ENCODE assay signal across 7 cellular contexts in the genomic region with DNA sequence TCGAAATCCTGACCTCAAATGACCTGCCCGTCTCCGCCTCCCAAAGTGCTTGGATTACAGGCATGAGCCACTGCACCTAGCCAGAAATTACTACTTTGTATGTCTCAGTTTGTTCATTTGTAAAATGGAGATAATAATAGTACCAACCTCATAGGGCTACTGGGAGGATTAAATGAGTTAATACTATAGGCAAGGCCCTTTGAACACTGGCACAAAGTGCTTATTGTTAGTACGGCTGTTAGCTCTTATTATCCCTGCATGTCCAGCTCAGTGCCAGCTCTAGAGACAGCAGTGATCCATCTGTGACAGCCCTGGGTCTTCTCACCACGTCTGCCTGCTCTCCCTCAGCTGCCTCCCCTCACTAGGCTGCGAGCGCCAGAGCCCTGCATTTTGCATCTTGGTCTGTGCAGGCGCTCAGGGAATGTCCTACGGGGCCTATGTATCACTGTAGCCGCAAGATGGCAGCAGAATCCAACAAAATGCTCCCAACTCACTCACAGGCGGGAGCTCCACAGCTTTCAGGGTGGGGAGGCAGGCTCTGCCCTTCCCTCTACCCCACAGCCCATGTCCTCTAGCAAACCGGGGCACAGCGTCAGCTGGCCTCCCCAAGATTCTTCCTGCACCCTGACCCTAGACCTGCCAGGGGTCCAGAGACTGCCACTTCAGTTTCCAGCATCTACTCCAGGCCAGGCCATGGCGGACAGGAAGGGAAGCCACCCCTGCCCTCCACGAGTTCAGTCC. TPM values are rescaled to one million over a fixed set of nuclear protein-coding genes. Genes with fewer than 3 reads are reported as not detected.
DNase-seq lines count a peak whose midpoint lies in the region; ATAC-seq and TF ChIP-seq lines count a peak whose summit lies in the region.

No MANE protein-coding gene starts in this region.

- CTCF ChIA-PET in HEK293 (lab: Yijun Ruan, JAX), result interaction anchor here (0.6 to 9.0 kb wide), 78 partner anchors 8 to 1188 kb away, joined by 3 to 120 read pairs (median 4); a partner anchor contains a TSS

- H3F3A ChIP-seq in MM.1S (ENCODE audit: insufficient read depth, low read length), result no peaks in the 10 kb centered on the region

- H3K27ac ChIP-seq in HEK293 (ENCODE audit: extremely low read depth, low read depth, low read length), result no peak overlapping the region
- H3K27ac ChIP-seq in MM.1S (ENCODE audit: low read length), result no peak overlapping the region
- no peak overlapping the region for H3K27ac ChIP-seq in heart right ventricle

- no peaks in the 10 kb centered on the region for H3K9me2 ChIP-seq in MM.1S (replicated peaks; ENCODE audit: insufficient read depth, low read length)

- no peaks in the 10 kb centered on the region for H3K9me3 Mint-ChIP-seq in activated naive CD8-positive, alpha-beta T cell treated with anti-CD3 and anti-CD28 coated beads, Interleukin-2, amount 50 U/mL, for 24 hours

- 22 to 29% methylated on average over 15 of the region's 15 CpGs for WGBS in heart right ventricle, 2 donors

- no peak overlapping the region for H3K4me3 Mint-ChIP-seq in activated naive CD8-positive, alpha-beta T cell treated with anti-CD3 and anti-CD28 coated beads, Interleukin-2, amount 50 U/mL, for 24 hours

- TF ChIP-seq CTCF in GM12875 (IDR thresholded peaks at IDR 0.05; ENCODE audit: borderline replicate concordance, insufficient read depth, low read depth, low read length), result peak; percentile 78
- peak; percentile 81 for TF ChIP-seq CTCF in HEK293 (tag by site-specific recombination; IDR thresholded peaks at IDR 0.05)
- TF ChIP-seq CTCF in MM.1S (IDR thresholded peaks at IDR 0.05; ENCODE audit: low read length), result peak; percentile 77
- peak; percentile 47 to 93 (median 85) for TF ChIP-seq CTCF in heart right ventricle (IDR thresholded peaks at IDR 0.05)
- TF ChIP-seq CTCF in retinal pigment epithelial cell (conservative IDR thresholded peaks at IDR 0.05; ENCODE audit: low read depth, low read length), result peak; percentile 85

- no peak overlapping the region for H3K4me2 ChIP-seq in MM.1S (ENCODE audit: low read depth, low read length)

- H3K4me1 ChIP-seq in HEK293 (ENCODE audit: control insufficient read depth, insufficient read depth, low read length) (no peaks in the 10 kb centered on the region), MM.1S (ENCODE audit: low read length) (no peaks in the 10 kb centered on the region), heart right ventricle (peaks cover 0 to 6% (median 0%) of the 10 kb centered on the region in 9 donors)

- H3K36me3 Mint-ChIP-seq in activated naive CD8-positive, alpha-beta T cell treated with anti-CD3 and anti-CD28 coated beads, Interleukin-2, amount 50 U/mL, for 24 hours (ENCODE audit: low read depth), result no peaks in the 10 kb centered on the region

- POLR2A ChIA-PET in HEK293 (lab: Yijun Ruan, JAX), result interaction anchor here (1.3 kb wide), 1 partner anchor 248 kb away, joined by 4 read pairs; no protein-coding TSS in a partner anchor

- intact Hi-C loops in heart right ventricle (cut with DNase I), result loop anchor here (1.0 to 10.0 kb wide), 14 partner anchors 179 to 1119 kb away; a partner anchor contains a TSS

- no peaks in the 10 kb centered on the region for H3K27me3 ChIP-seq in MM.1S (replicated peaks; ENCODE audit: insufficient read depth, low read length)
- peaks cover 0 to 3% (median 0%) of the 10 kb centered on the region in 7 donors for H3K27me3 ChIP-seq in heart right ventricle

- H3K9me3 ChIP-seq in HEK293 (ENCODE audit: control insufficient read depth, insufficient read depth, low read depth, low read length) (no peaks in the 10 kb centered on the region), MM.1S (replicated peaks; ENCODE audit: insufficient read depth, low read length) (no peaks in the 10 kb centered on the region), heart right ventricle (no peaks in the 10 kb centered on the region)

- DNase-seq in MM.1S, result peak; percentile 71
- peak; percentile 68 for DNase-seq in SW480 (ENCODE audit: low spot score)
- peak; percentile 78 for DNase-seq in activated naive CD8-positive, alpha-beta T cell treated with anti-CD3 and anti-CD28 coated beads, Interleukin-2, amount 50 U/mL, for 24 hours
- DNase-seq in heart right ventricle, result peak; percentile 52 to 84
- DNase-seq in retinal pigment epithelial cell (ENCODE audit: low read depth), result no peak

- H2AFZ ChIP-seq in MM.1S (ENCODE audit: low read length), result no peak overlapping the region

- peaks cover 5% of the 10 kb centered on the region for H3K4me1 Mint-ChIP-seq in activated naive CD8-positive, alpha-beta T cell treated with anti-CD3 and anti-CD28 coated beads, Interleukin-2, amount 50 U/mL, for 24 hours

- H3K36me3 ChIP-seq in HEK293 (ENCODE audit: control insufficient read depth in 2 of 2, insufficient read depth in 1 of 2, low read length in 2 of 2) (peaks cover 0 to 11% of the 10 kb centered on the region in 2 experiments; a peak in 1 of 3 replicates), MM.1S (replicated peaks; ENCODE audit: insufficient read depth, low read length) (no peaks in the 10 kb centered on the region), heart right ventricle (no peaks in the 10 kb centered on the region)

- no peaks in the 10 kb centered on the region for H4K20me1 ChIP-seq in MM.1S (ENCODE audit: insufficient read depth, low read length)

- ATAC-seq in activated naive CD8-positive, alpha-beta T cell treated with anti-CD3 and anti-CD28 coated beads, Interleukin-2, amount 50 U/mL, for 24 hours, result peak; percentile 96
- ATAC-seq in heart right ventricle, result peak; percentile 87 to 95 (median 91)

- no peak overlapping the region for H3K27ac Mint-ChIP-seq in activated naive CD8-positive, alpha-beta T cell treated with anti-CD3 and anti-CD28 coated beads, Interleukin-2, amount 50 U/mL, for 24 hours

- no peaks in the 10 kb centered on the region for H3K27me3 Mint-ChIP-seq in activated naive CD8-positive, alpha-beta T cell treated with anti-CD3 and anti-CD28 coated beads, Interleukin-2, amount 50 U/mL, for 24 hours

- no peaks in the 10 kb centered on the region for H3K79me2 ChIP-seq in MM.1S (ENCODE audit: low read length)

- H3K4me3 ChIP-seq in GM12875 (ENCODE audit: low read depth, low read length) (no peak overlapping the region), HEK293 (ENCODE audit: low read depth, low read length) (no peak overlapping the region), MM.1S (ENCODE audit: low read length) (no peak overlapping the region), heart right ventricle (no peak overlapping the region), retinal pigment epithelial cell (ENCODE audit: low read length) (no peak overlapping the region)

- H3K9ac ChIP-seq in MM.1S (ENCODE audit: low read length), result no peak overlapping the region

TF ChIP-seq in HEK293, 187 proteins besides CTCF, POLR2A, EP300 and RAD21 (continues in another document):
- no peak for TF ChIP-seq FEZF1 (tag by site-specific recombination; IDR thresholded peaks at IDR 0.05)
- no peak for TF ChIP-seq ZNF571 (tag by site-specific recombination; IDR thresholded peaks at IDR 0.05)
- TF ChIP-seq, protein P1, sequence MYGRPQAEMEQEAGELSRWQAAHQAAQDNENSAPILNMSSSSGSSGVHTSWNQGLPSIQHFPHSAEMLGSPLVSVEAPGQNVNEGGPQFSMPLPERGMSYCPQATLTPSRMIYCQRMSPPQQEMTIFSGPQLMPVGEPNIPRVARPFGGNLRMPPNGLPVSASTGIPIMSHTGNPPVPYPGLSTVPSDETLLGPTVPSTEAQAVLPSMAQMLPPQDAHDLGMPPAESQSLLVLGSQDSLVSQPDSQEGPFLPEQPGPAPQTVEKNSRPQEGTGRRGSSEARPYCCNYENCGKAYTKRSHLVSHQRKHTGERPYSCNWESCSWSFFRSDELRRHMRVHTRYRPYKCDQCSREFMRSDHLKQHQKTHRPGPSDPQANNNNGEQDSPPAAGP (tag by site-specific recombination; IDR thresholded peaks at IDR 0.05), result no peak
- TF ChIP-seq ZNF600 (tag by site-specific recombination; IDR thresholded peaks at IDR 0.05), result no peak
- TF ChIP-seq ZNF514 (tag by site-specific recombination; IDR thresholded peaks at IDR 0.05), result no peak
- TF ChIP-seq, protein P2, sequence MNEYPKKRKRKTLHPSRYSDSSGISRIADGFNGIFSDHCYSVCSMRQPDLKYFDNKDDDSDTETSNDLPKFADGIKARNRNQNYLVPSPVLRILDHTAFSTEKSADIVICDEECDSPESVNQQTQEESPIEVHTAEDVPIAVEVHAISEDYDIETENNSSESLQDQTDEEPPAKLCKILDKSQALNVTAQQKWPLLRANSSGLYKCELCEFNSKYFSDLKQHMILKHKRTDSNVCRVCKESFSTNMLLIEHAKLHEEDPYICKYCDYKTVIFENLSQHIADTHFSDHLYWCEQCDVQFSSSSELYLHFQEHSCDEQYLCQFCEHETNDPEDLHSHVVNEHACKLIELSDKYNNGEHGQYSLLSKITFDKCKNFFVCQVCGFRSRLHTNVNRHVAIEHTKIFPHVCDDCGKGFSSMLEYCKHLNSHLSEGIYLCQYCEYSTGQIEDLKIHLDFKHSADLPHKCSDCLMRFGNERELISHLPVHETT (tag by site-specific recombination; IDR thresholded peaks at IDR 0.05), result no peak
- TF ChIP-seq, protein P3, sequence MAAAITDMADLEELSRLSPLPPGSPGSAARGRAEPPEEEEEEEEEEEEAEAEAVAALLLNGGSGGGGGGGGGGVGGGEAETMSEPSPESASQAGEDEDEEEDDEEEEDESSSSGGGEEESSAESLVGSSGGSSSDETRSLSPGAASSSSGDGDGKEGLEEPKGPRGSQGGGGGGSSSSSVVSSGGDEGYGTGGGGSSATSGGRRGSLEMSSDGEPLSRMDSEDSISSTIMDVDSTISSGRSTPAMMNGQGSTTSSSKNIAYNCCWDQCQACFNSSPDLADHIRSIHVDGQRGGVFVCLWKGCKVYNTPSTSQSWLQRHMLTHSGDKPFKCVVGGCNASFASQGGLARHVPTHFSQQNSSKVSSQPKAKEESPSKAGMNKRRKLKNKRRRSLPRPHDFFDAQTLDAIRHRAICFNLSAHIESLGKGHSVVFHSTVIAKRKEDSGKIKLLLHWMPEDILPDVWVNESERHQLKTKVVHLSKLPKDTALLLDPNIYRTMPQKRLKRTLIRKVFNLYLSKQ (tag by site-specific recombination; IDR thresholded peaks at IDR 0.05; ENCODE audit: borderline replicate concordance), result no peak
- no peak for TF ChIP-seq ZNF248 (tag by site-specific recombination; IDR thresholded peaks at IDR 0.05)
- peak; percentile 89 for TF ChIP-seq ZNF654 (tag by site-specific recombination; IDR thresholded peaks at IDR 0.05; ENCODE audit: low read depth)
- TF ChIP-seq GFI1B (tag by site-specific recombination; IDR thresholded peaks at IDR 0.05), result no peak
- 0 out of 2 replicates have a peak, but pooled peaks have one; percentile 17 for TF ChIP-seq ZNF341 (tag by site-specific recombination; IDR thresholded peaks at IDR 0.05; ENCODE audit: low read depth)
- TF ChIP-seq ZNF292 (tag by site-specific recombination; IDR thresholded peaks at IDR 0.05; ENCODE audit: borderline replicate concordance, low read depth), result no peak
- no peak for TF ChIP-seq ZNF354C (tag by site-specific recombination; IDR thresholded peaks at IDR 0.05; ENCODE audit: borderline replicate concordance, low read depth)
- TF ChIP-seq ZNF2 (tag by site-specific recombination; IDR thresholded peaks at IDR 0.05), result no peak
- no peak for TF ChIP-seq ZNF302 (tag by site-specific recombination; IDR thresholded peaks at IDR 0.05; ENCODE audit: low read depth)

RNA-seq across cellular contexts. Expression of a gene that starts 17.7 kb away (rescaled TPM):
- 10 to 100 TPM in 1 of 10 donors, 1 to 10 TPM in 9; 2.7 to 20.5 (median 4.6) TPM for total RNA-seq in heart right ventricle
- polyA plus RNA-seq in heart right ventricle, result 1 to 10 TPM; 3.7 to 7.1 TPM
